In the genomic region with DNA sequence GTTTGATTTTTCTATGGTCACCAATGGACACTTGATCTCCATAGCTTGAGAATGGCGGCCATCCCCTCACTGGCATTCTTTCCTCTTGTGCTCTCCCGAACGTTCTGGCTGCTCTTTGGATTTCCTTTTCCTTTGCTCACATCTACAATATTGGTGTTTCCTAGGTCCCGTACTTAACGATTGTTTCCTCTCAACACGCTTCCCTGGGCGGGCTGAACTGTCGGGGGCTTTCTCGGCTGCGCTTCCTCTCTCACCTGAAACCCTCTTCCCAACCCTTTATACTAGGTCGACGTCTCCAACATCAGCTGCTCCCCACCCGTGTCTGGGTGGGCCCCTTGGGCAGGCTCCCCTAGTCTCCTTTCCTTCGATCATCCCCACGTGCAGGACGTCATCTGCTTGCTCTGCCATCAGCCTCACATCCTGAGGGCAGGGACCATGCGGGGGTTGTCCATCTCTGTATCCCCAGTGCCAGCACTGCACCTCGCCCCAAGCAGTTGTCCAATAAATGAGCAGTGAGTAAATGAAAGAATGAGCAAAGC, we compare ENCODE assay signal across 8 cellular contexts. TPM values are rescaled to one million over a fixed set of nuclear protein-coding genes. Genes with fewer than 3 reads are reported as not detected.
DNase-seq lines count a peak whose midpoint lies in the region; ATAC-seq and TF ChIP-seq lines count a peak whose summit lies in the region.

No MANE protein-coding gene starts in this region.

- H3K36me3 ChIP-seq in OCI-LY7 (ENCODE audit: insufficient read depth, low read length) (no peaks in the 10 kb centered on the region), esophagus squamous epithelium (no peaks in the 10 kb centered on the region), rectal smooth muscle tissue (ENCODE audit: control insufficient read depth, insufficient read depth, low read length) (no peaks in the 10 kb centered on the region)

- H3K4me1 ChIP-seq in OCI-LY7 (ENCODE audit: insufficient read depth, low read length, poor library complexity, severe bottlenecking), result peaks cover 18% of the 10 kb centered on the region
- H3K4me1 ChIP-seq in esophagus squamous epithelium, result peaks cover 8 to 34% (median 16%) of the 10 kb centered on the region in 3 donors
- H3K4me1 ChIP-seq in rectal smooth muscle tissue (ENCODE audit: control insufficient read depth, insufficient read depth, low read length), result peaks cover 6% of the 10 kb centered on the region

- CTCF ChIA-PET in OCI-LY7 (lab: Charles Lee; ENCODE audit: unreplicated experiment), result no interaction called here

- H3K4me2 ChIP-seq in OCI-LY7 (ENCODE audit: low read length), result peak overlapping the region; percentile 68

- H3K27me3 ChIP-seq in esophagus squamous epithelium (no peaks in the 10 kb centered on the region), rectal smooth muscle tissue (ENCODE audit: control insufficient read depth, insufficient read depth, low read length) (no peaks in the 10 kb centered on the region)

- ATAC-seq in GM19438 (IDR thresholded peaks at IDR 0.05; ENCODE audit: low read depth, unreplicated experiment), result peak; percentile 35
- ATAC-seq in GM21576 (IDR thresholded peaks at IDR 0.05; ENCODE audit: unreplicated experiment), result no peak

- no peak overlapping the region for H3K9ac ChIP-seq in rectal smooth muscle tissue (ENCODE audit: low read length)

- H3K9me3 ChIP-seq in OCI-LY7 (ENCODE audit: low read length) (no peaks in the 10 kb centered on the region), esophagus squamous epithelium (no peaks in the 10 kb centered on the region)

- POLR2A ChIA-PET in OCI-LY7 (lab: Charles Lee), result interaction anchor here (0.6 kb wide), 1 partner anchor 52 kb away, joined by 3 read pairs; no protein-coding TSS in a partner anchor

- WGBS in esophagus squamous epithelium, 2 donors, result 56 to 57% methylated on average over 17 to 18 of the region's 18 CpGs

- TF ChIP-seq CTCF in OCI-LY7 (conservative IDR thresholded peaks at IDR 0.05; ENCODE audit: low read length) (no peak), esophagus squamous epithelium (IDR thresholded peaks at IDR 0.05) (no peak)

- H4K20me1 ChIP-seq in OCI-LY7 (ENCODE audit: insufficient read depth, low read length), result no peaks in the 10 kb centered on the region

- peaks cover 23% of the 10 kb centered on the region for H3K79me2 ChIP-seq in OCI-LY7 (ENCODE audit: insufficient read depth, low read depth, low read length)

- intact Hi-C loops in OCI-LY7 (cut with micrococcal nuclease; ENCODE audit: unreplicated experiment), result loop anchor here (5.0 kb wide), 1 partner anchor 591 kb away; the partner anchor contains the start of genes EIF4E2 and TIGD1
- intact Hi-C loops in esophagus squamous epithelium (cut with DNase I), result no loop called here

- no TSS peak for BruUV-seq in OCI-LY7 (replicated peaks; lab: Mats Ljungman, UMichigan)

- no peak for TF ChIP-seq POLR2A in esophagus squamous epithelium (IDR thresholded peaks at IDR 0.05)

- peak overlapping the region; percentile 44 for H3K27ac ChIP-seq in OCI-LY7 (ENCODE audit: low read depth, low read length, poor library complexity, severe bottlenecking)
- peak overlapping the region; percentile 78 to 91 (median 84) for H3K27ac ChIP-seq in esophagus squamous epithelium
- peak overlapping the region; percentile 73 for H3K27ac ChIP-seq in rectal smooth muscle tissue (ENCODE audit: low read depth, low read length)

- no peaks in the 10 kb centered on the region for H3K9me2 ChIP-seq in OCI-LY7 (ENCODE audit: insufficient read depth, low read length)

- H2AFZ ChIP-seq in OCI-LY7 (ENCODE audit: low read length), result peak overlapping the region; percentile 86

- H3K4me3 ChIP-seq in OCI-LY7 (ENCODE audit: low read depth, low read length, poor library complexity, severe bottlenecking) (peak overlapping the region; percentile 74), esophagus squamous epithelium (peak overlapping the region; percentile 68 to 96 (median 78)), rectal smooth muscle tissue (ENCODE audit: low read length) (peak overlapping the region; percentile 98)

- no peak for DNase-seq in OCI-LY7 (ENCODE audit: low spot score)
- DNase-seq in esophagus squamous epithelium (lab: John Stamatoyannopoulos, UW), result no peak
- DNase-seq in middle frontal gyrus (ENCODE audit: extremely low spot score, low spot score), result no peak
- no peak for DNase-seq in NCI-H82 (lab: John Stamatoyannopoulos, UW)
- DNase-seq in NCI-H1092 (lab: John Stamatoyannopoulos, UW), result no peak

RNA-seq across cellular contexts. Expression of gene DIS3L2, which starts 0.6 kb away (rescaled TPM):
- total RNA-seq in OCI-LY7 (2014; rRNA removed; shearing (Covaris generic)), result 20.6 and 20.7 TPM in 2 replicates
- total RNA-seq in OCI-LY7 (2022), result 20.2 and 21.9 TPM in 2 replicates
- total RNA-seq in esophagus squamous epithelium, result 10 to 100 TPM; 14.5 to 42.8 (median 32.4) TPM

RNA-seq across cellular contexts. Expression of gene NPPC, which starts 34.7 kb away (rescaled TPM):
- not detected in 2 replicates for total RNA-seq in OCI-LY7 (2014; rRNA removed; shearing (Covaris generic))
- total RNA-seq in OCI-LY7 (2022) (not detected in 2 replicates), esophagus squamous epithelium (10 to 100 TPM in 1 of 4 donors, under 1 TPM in 1, not detected in 2; 0.49 to 11.2 TPM)
